8 cellular contexts compared by ENCODE assay signal in genomic region chr4:7939377-7940108, GRCh38. TPM values are rescaled to one million over a fixed set of nuclear protein-coding genes. Genes with fewer than 3 reads are reported as not detected.
DNase-seq lines count a peak whose midpoint lies in the region; TF ChIP-seq lines count a peak whose summit lies in the region.

TSS of gene AFAP1 (minus strand) at chr4:7939861. CDS start at chr4:7872078, 67,783 bp downstream.

- H3K79me2 ChIP-seq in GM23248 (ENCODE audit: insufficient read depth), result peaks cover 50% of the 10 kb centered on the region

- H2AFZ ChIP-seq in GM23248, result peak within 1 kb of the TSS; percentile 71

- H3K4me1 ChIP-seq in GM23248 (ENCODE audit: insufficient read depth) (peaks cover 29% of the 10 kb centered on the region), left ventricle myocardium inferior (peaks cover 28% of the 10 kb centered on the region), tibial artery (peaks cover 0 to 36% (median 20%) of the 10 kb centered on the region in 4 donors)

- 1 to 2% methylated on average over 55 to 82 of the region's 96 CpGs for WGBS in GM23248 (ENCODE audit: low coverage in 1 of 2, low lambda C conversion rate in 2 of 2, missing lambda C conversion rate in 2 of 2), 2 experiments

- H3K4me2 ChIP-seq in GM23248 (ENCODE audit: unreplicated experiment), result peak within 1 kb of the TSS; percentile 96

- intact Hi-C loops in left ventricle myocardium inferior (cut with micrococcal nuclease), result no loop called here
- intact Hi-C loops in posterior vena cava (cut with DNase I), result no loop called here
- intact Hi-C loops in tibial artery (cut with DNase I; ENCODE audit: low total_unique reads), result loop anchor here (5.0 to 10.0 kb wide), 2 partner anchors 117 to 135 kb away; no protein-coding TSS in a partner anchor

- H3K4me3 ChIP-seq in GM23248 (peak within 1 kb of the TSS; percentile 93), left ventricle myocardium inferior (peak within 1 kb of the TSS; percentile 94), tibial artery (peak within 1 kb of the TSS; percentile 80 to 100)

- peak; percentile 65 for DNase-seq in DMS114 treated with DMSO at 0.1 percent for 48 hours (lab: John Stamatoyannopoulos, UW; ENCODE audit: unreplicated experiment)
- DNase-seq in GM23248, result peak; percentile 97
- peak; percentile 77 for DNase-seq in NCI-H1048 (lab: John Stamatoyannopoulos, UW)
- peak; percentile 78 for DNase-seq in T-helper 22 cell (ENCODE audit: low read depth)
- DNase-seq in amygdala (lab: John Stamatoyannopoulos, UW), result peak in 52 of 56 donors; percentile 28 to 92 (median 72)
- DNase-seq in left ventricle myocardium inferior, result peak; percentile 90
- DNase-seq in posterior vena cava (ENCODE audit: low spot score), result peak; percentile 93
- peak; percentile 79 to 92 for DNase-seq in tibial artery

- no peaks in the 10 kb centered on the region for H4K20me1 ChIP-seq in GM23248 (ENCODE audit: insufficient read depth)

- H3K9ac ChIP-seq in GM23248, result peak within 1 kb of the TSS; percentile 90

- no peaks in the 10 kb centered on the region for H3K9me2 ChIP-seq in GM23248 (ENCODE audit: insufficient read depth)

- no peaks in the 10 kb centered on the region for H3K9me3 ChIP-seq in GM23248 (ENCODE audit: low read depth)
- no peaks in the 10 kb centered on the region for H3K9me3 ChIP-seq in left ventricle myocardium inferior (replicated peaks)
- H3K9me3 ChIP-seq in tibial artery, result no peaks in the 10 kb centered on the region

- TF ChIP-seq CTCF in left ventricle myocardium inferior (IDR thresholded peaks at IDR 0.05; ENCODE audit: borderline replicate concordance), result no peak
- no peak for TF ChIP-seq CTCF in tibial artery (IDR thresholded peaks at IDR 0.05)

- H3K27ac ChIP-seq in GM23248, result peak within 1 kb of the TSS; percentile 66
- H3K27ac ChIP-seq in left ventricle myocardium inferior (replicated peaks), result peak within 1 kb of the TSS; percentile 93
- H3K27ac ChIP-seq in tibial artery, result peak within 1 kb of the TSS; percentile 83 to 95

- H3K27me3 ChIP-seq in GM23248 (replicated peaks; ENCODE audit: insufficient read depth) (no peaks in the 10 kb centered on the region), left ventricle myocardium inferior (ENCODE audit: low read depth) (peaks cover 10% of the 10 kb centered on the region), tibial artery (no peaks in the 10 kb centered on the region)

- in situ Hi-C loops in GM23248 (cut with MboI), result no loop called here

- peaks cover 26% of the 10 kb centered on the region for H3F3A ChIP-seq in GM23248 (ENCODE audit: insufficient read depth)

- H3K36me3 ChIP-seq in GM23248 (ENCODE audit: low read depth) (no peaks in the 10 kb centered on the region), left ventricle myocardium inferior (no peaks in the 10 kb centered on the region), tibial artery (no peaks in the 10 kb centered on the region)

RNA-seq across cellular contexts. Expression of gene AFAP1, which starts in this region (rescaled TPM):
- total RNA-seq in GM23248 (2014; rRNA removed; shearing (Covaris generic)), result 103 and 152 TPM in 2 replicates
- polyA plus RNA-seq in GM23248 (2016; fragmentation: Nextera tagmentation; extraction: Ambion mirVana), result 52.0 and 54.4 TPM in 2 replicates
- 6.8 TPM for total RNA-seq in left ventricle myocardium inferior
- total RNA-seq in posterior vena cava, result 10 to 100 TPM; 45.3 TPM

Comparison
In these comparisons a context has a peak if more than half of its experiments do, and no peak if none do; other contexts are left out.
1. Peak in every context shown above with its lines: DNase-seq, H3K4me3 ChIP-seq and H3K27ac ChIP-seq.